ENCODE assay signal across 14 cellular contexts in genomic region chr1:116988248-116988647, GRCh38. TPM values are rescaled to one million over a fixed set of nuclear protein-coding genes. Genes with fewer than 3 reads are reported as not detected.
A peak's percentile ranks its signal among the peaks of the same experiment; 100 is the strongest.
DNase-seq lines count a peak whose midpoint lies in the region; ATAC-seq and TF ChIP-seq lines count a peak whose summit lies in the region.
"Had no signal": no experiment of that assay in that cellular context is flagged by ENCODE, and none has a peak within 500 bp of the region (broad histone marks: within the 10 kb centered on the region; RNA-seq: fewer than 3 reads in every experiment).

No MANE protein-coding gene starts in this region.

- H3K4ac ChIP-seq in mesendoderm (ENCODE audit: low read depth, low read length), result no peak overlapping the region

- no peaks in the 10 kb centered on the region for H3K27me3 Mint-ChIP-seq in naive thymus-derived CD4-positive, alpha-beta T cell
- no peaks in the 10 kb centered on the region for H3K27me3 Mint-ChIP-seq in activated T-cell treated with anti-CD3 and anti-CD28 coated beads, Interleukin-2, amount 50 U/mL, for 24 hours
- peaks cover 4 to 16% of the 10 kb centered on the region in 2 donors for H3K27me3 Mint-ChIP-seq in stimulated activated naive B cell treated with anti-CD40 and anti-IgM and Interleukin-4, amounts not matched to agents 10 μg/mL and 1 μg/mL and 100 μg/mL, for 72 hours

- H3K27ac ChIP-seq in RWPE1 (peak overlapping the region; percentile 73), esophagus squamous epithelium (peak overlapping the region in 3 of 4 donors; percentile 28 to 71 (median 31)), mesendoderm (ENCODE audit: low read depth, low read length) (no peak overlapping the region)
- H3K27ac ChIP-seq in naive thymus-derived CD4-positive, alpha-beta T cell (ENCODE audit: low read depth, low read length), result peak overlapping the region; percentile 81

- intact Hi-C loops in esophagus squamous epithelium (cut with DNase I), result no loop called here
- intact Hi-C loops in naive thymus-derived CD4-positive, alpha-beta T cell (cut with micrococcal nuclease), result loop anchor here in 1 of 2 donors (5.0 to 10.0 kb wide), 3 partner anchors 137 to 266 kb away; partner anchors contain the start of genes CD2 and TRIM45

- H3K23ac ChIP-seq in mesendoderm (ENCODE audit: low read length), result no peak overlapping the region

- peaks cover 25 to 93% (median 82%) of the 10 kb centered on the region in 7 donors for H3K4me1 Mint-ChIP-seq in naive thymus-derived CD4-positive, alpha-beta T cell
- H3K4me1 Mint-ChIP-seq in activated T-cell treated with anti-CD3 and anti-CD28 coated beads, Interleukin-2, amount 50 U/mL, for 24 hours (ENCODE audit: low read depth), result peaks cover 61% of the 10 kb centered on the region
- peaks cover 0 to 11% of the 10 kb centered on the region in 2 donors for H3K4me1 Mint-ChIP-seq in stimulated activated naive B cell treated with anti-CD40 and anti-IgM and Interleukin-4, amounts not matched to agents 10 μg/mL and 1 μg/mL and 100 μg/mL, for 72 hours
- H3K4me1 Mint-ChIP-seq: memory B cell had no signal

- no peaks in the 10 kb centered on the region for H3K9me3 ChIP-seq in esophagus squamous epithelium
- H3K9me3 ChIP-seq in naive thymus-derived CD4-positive, alpha-beta T cell (ENCODE audit: control insufficient read depth in 2 of 3, low read length in 3 of 3), result no peaks in the 10 kb centered on the region
- H3K9me3 ChIP-seq: Caco-2 had no signal

- no peak for ATAC-seq in naive thymus-derived CD4-positive, alpha-beta T cell
- no peak for ATAC-seq in stimulated activated naive B cell treated with anti-CD40 and anti-IgM and Interleukin-4, amounts not matched to agents 10 μg/mL and 1 μg/mL and 100 μg/mL, for 72 hours (replicated peaks)

- TF ChIP-seq POLR2A in esophagus squamous epithelium (IDR thresholded peaks at IDR 0.05), result no peak

- peaks cover 0 to 49% (median 35%) of the 10 kb centered on the region in 3 donors for H3K4me1 ChIP-seq in esophagus squamous epithelium
- H3K4me1 ChIP-seq in naive thymus-derived CD4-positive, alpha-beta T cell (ENCODE audit: control insufficient read depth in 2 of 2, insufficient read depth in 2 of 2, low read length in 2 of 2), result peaks cover 6 to 54% of the 10 kb centered on the region in 2 donors
- peaks cover 2% of the 10 kb centered on the region for H3K4me1 ChIP-seq in mesendoderm (ENCODE audit: control insufficient read depth, low read depth, low read length)

- H3K9me3 Mint-ChIP-seq in naive thymus-derived CD4-positive, alpha-beta T cell, result no peaks in the 10 kb centered on the region
- H3K9me3 Mint-ChIP-seq in activated T-cell treated with anti-CD3 and anti-CD28 coated beads, Interleukin-2, amount 50 U/mL, for 24 hours, result no peaks in the 10 kb centered on the region
- H3K9me3 Mint-ChIP-seq in stimulated activated naive B cell treated with anti-CD40 and anti-IgM and Interleukin-4, amounts not matched to agents 10 μg/mL and 1 μg/mL and 100 μg/mL, for 72 hours, result no peaks in the 10 kb centered on the region
- H3K9me3 Mint-ChIP-seq: activated T-helper 2 cell treated with anti-CD3 and anti-CD28 coated beads, Interferon-gamma antibody, Interleukin-2, Interleukin-4, amounts not matched to agents 10 μg/mL and 5 μg/mL and 100 μg/mL, durations not matched to agents 14 hours and 24 hours and 36 hours; dendritic cell treated with granulocyte-macrophage colony-stimulating factor and Interleukin-4, amounts not matched to agents 40 ng/mL and 50 ng/mL, for 4 days had no signal

- H4K8ac ChIP-seq in mesendoderm (ENCODE audit: low read depth, low read length), result no peak overlapping the region

- TF ChIP-seq CTCF in RWPE1 (conservative IDR thresholded peaks at IDR 0.05; ENCODE audit: low read depth), result no peak
- no peak for TF ChIP-seq CTCF in esophagus squamous epithelium (IDR thresholded peaks at IDR 0.05)

- H3K4me2 ChIP-seq in mesendoderm (ENCODE audit: low read length), result no peak overlapping the region
- H3K4me2 ChIP-seq: hepatocyte had no signal

- H2BK120ac ChIP-seq in mesendoderm (ENCODE audit: low read depth, low read length), result no peak overlapping the region

- H3K27ac Mint-ChIP-seq in naive thymus-derived CD4-positive, alpha-beta T cell, result peak overlapping the region in 8 of 9 donors; percentile 95 to 100 (median 98)
- H3K27ac Mint-ChIP-seq in activated T-cell treated with anti-CD3 and anti-CD28 coated beads, Interleukin-2, amount 50 U/mL, for 24 hours, result no peak overlapping the region
- H3K27ac Mint-ChIP-seq in stimulated activated naive B cell treated with anti-CD40 and anti-IgM and Interleukin-4, amounts not matched to agents 10 μg/mL and 1 μg/mL and 100 μg/mL, for 72 hours, result no peak overlapping the region
- H3K27ac Mint-ChIP-seq: activated T-helper 2 cell treated with anti-CD3 and anti-CD28 coated beads, Interferon-gamma antibody, Interleukin-2, Interleukin-4, amounts not matched to agents 10 μg/mL and 5 μg/mL and 100 μg/mL, durations not matched to agents 14 hours and 24 hours and 36 hours; memory B cell had no signal

- peak; percentile 92 for DNase-seq in Daoy (ENCODE audit: low read depth)
- peak; percentile 15 for DNase-seq in RWPE1 (ENCODE audit: low spot score)
- DNase-seq in esophagus squamous epithelium (lab: John Stamatoyannopoulos, UW), result no peak
- DNase-seq in naive thymus-derived CD4-positive, alpha-beta T cell, result no peak
- no peak for DNase-seq in amygdala (lab: John Stamatoyannopoulos, UW)
- no peak for DNase-seq in mesendoderm
- no peak for DNase-seq in activated T-cell treated with anti-CD3 and anti-CD28 coated beads, Interleukin-2, amount 50 U/mL, for 24 hours
- DNase-seq in stimulated activated naive B cell treated with anti-CD40 and anti-IgM and Interleukin-4, amounts not matched to agents 10 μg/mL and 1 μg/mL and 100 μg/mL, for 72 hours, result no peak
- DNase-seq: activated CD4-positive, alpha-beta T cell treated with anti-CD3 and anti-CD28 coated beads for 48 hours; Caco-2 had no signal

- POLR2A ChIA-PET in RWPE1 (lab: Yijun Ruan, JAX; ENCODE audit: low non-redundant PET), result no interaction called here
- POLR2A ChIA-PET in naive thymus-derived CD4-positive, alpha-beta T cell (lab: Charles Lee), result interaction anchor here (1.1 to 5.6 kb wide), 6 partner anchors 9 to 219 kb away, joined by 4 to 75 read pairs (median 18); no protein-coding TSS in a partner anchor

- H4K5ac ChIP-seq in mesendoderm (ENCODE audit: low read length), result no peak overlapping the region

- H3K4me3 Mint-ChIP-seq in naive thymus-derived CD4-positive, alpha-beta T cell, result peak overlapping the region in 9 of 10 donors; percentile 11 to 89 (median 32)
- no peak overlapping the region for H3K4me3 Mint-ChIP-seq in activated T-cell treated with anti-CD3 and anti-CD28 coated beads, Interleukin-2, amount 50 U/mL, for 24 hours
- H3K4me3 Mint-ChIP-seq in stimulated activated naive B cell treated with anti-CD40 and anti-IgM and Interleukin-4, amounts not matched to agents 10 μg/mL and 1 μg/mL and 100 μg/mL, for 72 hours, result no peak overlapping the region
- H3K4me3 Mint-ChIP-seq: dendritic cell treated with granulocyte-macrophage colony-stimulating factor and Interleukin-4, amounts not matched to agents 40 ng/mL and 50 ng/mL, for 4 days; memory B cell had no signal

- no peaks in the 10 kb centered on the region for H3K79me2 ChIP-seq in mesendoderm (ENCODE audit: control insufficient read depth, insufficient read depth, low read length)
- H3K79me2 ChIP-seq: hepatocyte had no signal

- H3K79me1 ChIP-seq in mesendoderm (ENCODE audit: low read length), result no peaks in the 10 kb centered on the region

- 54 to 56% methylated on average over 3 to 4 of the region's 7 CpGs for WGBS in esophagus squamous epithelium, 2 donors
- no CpG with 5 or more reads among the region's 7 CpGs for WGBS in mesendoderm (ENCODE audit: extremely low coverage, insufficient coverage, low lambda C conversion rate)

- H3K36me3 ChIP-seq in esophagus squamous epithelium (peaks cover 3 to 43% (median 3%) of the 10 kb centered on the region in 3 donors), mesendoderm (ENCODE audit: control insufficient read depth, insufficient read depth, low read length) (no peaks in the 10 kb centered on the region)
- H3K36me3 ChIP-seq in naive thymus-derived CD4-positive, alpha-beta T cell (ENCODE audit: control insufficient read depth in 2 of 3, insufficient read depth in 3 of 3, low read length in 3 of 3), result no peaks in the 10 kb centered on the region

- H3K9ac ChIP-seq in mesendoderm (ENCODE audit: low read length), result no peak overlapping the region

- H3K56ac ChIP-seq in mesendoderm (ENCODE audit: low read length), result no peak overlapping the region

- no peak overlapping the region for H2BK5ac ChIP-seq in mesendoderm (ENCODE audit: low read length)

- H3K18ac ChIP-seq in mesendoderm (ENCODE audit: low read length), result no peak overlapping the region

- CTCF ChIA-PET in RWPE1 (lab: Yijun Ruan, JAX), result interaction anchor here (0.6 kb wide), 1 partner anchor 72 kb away, joined by 4 read pairs; no protein-coding TSS in a partner anchor
- CTCF ChIA-PET in naive thymus-derived CD4-positive, alpha-beta T cell (lab: Charles Lee), result interaction anchor here (1.4 to 3.1 kb wide), 2 partner anchors 173 to 250 kb away, joined by 3 to 17 read pairs; no protein-coding TSS in a partner anchor

- no peak overlapping the region for H3K4me3 ChIP-seq in esophagus squamous epithelium
- no peak overlapping the region for H3K4me3 ChIP-seq in naive thymus-derived CD4-positive, alpha-beta T cell (ENCODE audit: low read length)
- H3K4me3 ChIP-seq in mesendoderm (ENCODE audit: low read length), result no peak overlapping the region
- H3K4me3 ChIP-seq: hepatocyte had no signal

- H2AK5ac ChIP-seq in mesendoderm (ENCODE audit: low read length), result no peak overlapping the region

- H2BK15ac ChIP-seq in mesendoderm (replicated peaks; ENCODE audit: low read depth), result no peak overlapping the region

- H3K36me3 Mint-ChIP-seq in naive thymus-derived CD4-positive, alpha-beta T cell, result peaks cover 0 to 12% (median 0%) of the 10 kb centered on the region in 5 donors
- peaks cover 8% of the 10 kb centered on the region for H3K36me3 Mint-ChIP-seq in activated T-cell treated with anti-CD3 and anti-CD28 coated beads, Interleukin-2, amount 50 U/mL, for 24 hours (ENCODE audit: low read depth)
- no peaks in the 10 kb centered on the region for H3K36me3 Mint-ChIP-seq in stimulated activated naive B cell treated with anti-CD40 and anti-IgM and Interleukin-4, amounts not matched to agents 10 μg/mL and 1 μg/mL and 100 μg/mL, for 72 hours
- H3K36me3 Mint-ChIP-seq: memory B cell had no signal

- H3K27me3 ChIP-seq in esophagus squamous epithelium (no peaks in the 10 kb centered on the region), mesendoderm (ENCODE audit: insufficient read depth, low read length, poor library complexity) (no peaks in the 10 kb centered on the region)
- H3K27me3 ChIP-seq in naive thymus-derived CD4-positive, alpha-beta T cell (ENCODE audit: control insufficient read depth in 2 of 2, insufficient read depth in 2 of 2, low read length in 2 of 2), result no peaks in the 10 kb centered on the region
- H3K27me3 ChIP-seq: hepatocyte had no signal

RNA-seq across cellular contexts. Expression of gene CD101, which starts 13.3 kb away (rescaled TPM):
- total RNA-seq in Daoy (2014; rRNA removed; shearing (Covaris generic)), result 9.3 and 11.0 TPM in 2 replicates
- total RNA-seq in esophagus squamous epithelium, result 1 to 10 TPM in 3 of 4 donors, under 1 TPM in 1; 0.42 to 3.4 (median 2.2) TPM
- 10 to 100 TPM in 3 of 5 experiments, 1 to 10 TPM in 2; 3.9 to 15.4 (median 10.3) TPM for total RNA-seq in naive thymus-derived CD4-positive, alpha-beta T cell
- 1 to 10 TPM; 5.8 to 9.9 TPM for polyA plus RNA-seq in naive thymus-derived CD4-positive, alpha-beta T cell
- polyA plus RNA-seq in mesendoderm (2013, experiment 1 of 2), result 1.3 TPM
- 1.7 TPM for polyA plus RNA-seq in mesendoderm (2013, experiment 2 of 2)
- polyA plus RNA-seq: hepatocyte had no signal

Comparison
In these comparisons a context has a peak if more than half of its experiments do, and no peak if none do; other contexts are left out.
1. DNase-seq: peak in Daoy (single experiment) and RWPE1 (single experiment); none in esophagus squamous epithelium (single experiment), naive thymus-derived CD4-positive, alpha-beta T cell (0 of 9), amygdala (0 of 56), mesendoderm (single experiment), activated T-cell treated with anti-CD3 and anti-CD28 coated beads, Interleukin-2, amount 50 U/mL, for 24 hours (single experiment) and stimulated activated naive B cell treated with anti-CD40 and anti-IgM and Interleukin-4, amounts not matched to agents 10 μg/mL and 1 μg/mL and 100 μg/mL, for 72 hours (single experiment).
2. H3K27ac Mint-ChIP-seq: peak in naive thymus-derived CD4-positive, alpha-beta T cell (8 of 9); none in activated T-cell treated with anti-CD3 and anti-CD28 coated beads, Interleukin-2, amount 50 U/mL, for 24 hours (single experiment) and stimulated activated naive B cell treated with anti-CD40 and anti-IgM and Interleukin-4, amounts not matched to agents 10 μg/mL and 1 μg/mL and 100 μg/mL, for 72 hours (single experiment).
3. H3K4me3 Mint-ChIP-seq: peak in naive thymus-derived CD4-positive, alpha-beta T cell (9 of 10); none in activated T-cell treated with anti-CD3 and anti-CD28 coated beads, Interleukin-2, amount 50 U/mL, for 24 hours (single experiment) and stimulated activated naive B cell treated with anti-CD40 and anti-IgM and Interleukin-4, amounts not matched to agents 10 μg/mL and 1 μg/mL and 100 μg/mL, for 72 hours (0 of 2).